1 cellular context compared by ENCODE assay signal in the genomic region with DNA sequence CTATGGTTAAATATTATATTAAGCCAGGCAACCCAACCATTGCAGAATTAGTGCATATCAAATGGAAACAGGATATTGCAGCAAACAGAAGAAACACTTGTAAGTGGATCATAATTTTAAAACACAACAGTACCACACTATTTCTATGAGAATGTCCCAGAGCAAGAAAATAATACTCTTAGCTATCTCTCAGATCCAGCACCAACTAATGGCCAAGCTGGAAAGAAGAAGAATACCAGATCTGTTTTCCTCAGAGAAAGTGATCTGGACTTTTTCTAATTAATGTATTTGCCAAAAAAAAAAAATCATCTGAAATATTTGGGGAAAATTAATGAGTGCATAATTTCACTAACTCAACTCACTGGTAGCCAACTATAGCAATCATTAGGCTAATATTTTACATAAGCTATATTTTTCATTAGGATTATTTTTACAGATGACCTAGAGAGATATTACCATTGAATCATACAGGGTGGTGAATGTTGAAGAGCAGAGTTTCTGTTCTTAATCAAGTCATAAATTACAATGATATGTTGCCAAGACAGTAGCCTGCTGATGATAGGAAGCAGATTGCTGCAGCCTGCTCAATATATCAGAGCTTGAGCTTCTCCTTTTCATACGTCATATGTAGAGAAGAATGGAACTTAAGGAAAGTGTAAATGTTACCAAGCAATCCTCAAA.
TF ChIP-seq lines count a peak whose summit lies in the region.

No MANE protein-coding gene starts in this region.

TF ChIP-seq in SK-N-SH, 30 proteins besides CTCF, POLR2A, EP300 and RAD21 (continued from another document):
- TF ChIP-seq, protein P1, sequence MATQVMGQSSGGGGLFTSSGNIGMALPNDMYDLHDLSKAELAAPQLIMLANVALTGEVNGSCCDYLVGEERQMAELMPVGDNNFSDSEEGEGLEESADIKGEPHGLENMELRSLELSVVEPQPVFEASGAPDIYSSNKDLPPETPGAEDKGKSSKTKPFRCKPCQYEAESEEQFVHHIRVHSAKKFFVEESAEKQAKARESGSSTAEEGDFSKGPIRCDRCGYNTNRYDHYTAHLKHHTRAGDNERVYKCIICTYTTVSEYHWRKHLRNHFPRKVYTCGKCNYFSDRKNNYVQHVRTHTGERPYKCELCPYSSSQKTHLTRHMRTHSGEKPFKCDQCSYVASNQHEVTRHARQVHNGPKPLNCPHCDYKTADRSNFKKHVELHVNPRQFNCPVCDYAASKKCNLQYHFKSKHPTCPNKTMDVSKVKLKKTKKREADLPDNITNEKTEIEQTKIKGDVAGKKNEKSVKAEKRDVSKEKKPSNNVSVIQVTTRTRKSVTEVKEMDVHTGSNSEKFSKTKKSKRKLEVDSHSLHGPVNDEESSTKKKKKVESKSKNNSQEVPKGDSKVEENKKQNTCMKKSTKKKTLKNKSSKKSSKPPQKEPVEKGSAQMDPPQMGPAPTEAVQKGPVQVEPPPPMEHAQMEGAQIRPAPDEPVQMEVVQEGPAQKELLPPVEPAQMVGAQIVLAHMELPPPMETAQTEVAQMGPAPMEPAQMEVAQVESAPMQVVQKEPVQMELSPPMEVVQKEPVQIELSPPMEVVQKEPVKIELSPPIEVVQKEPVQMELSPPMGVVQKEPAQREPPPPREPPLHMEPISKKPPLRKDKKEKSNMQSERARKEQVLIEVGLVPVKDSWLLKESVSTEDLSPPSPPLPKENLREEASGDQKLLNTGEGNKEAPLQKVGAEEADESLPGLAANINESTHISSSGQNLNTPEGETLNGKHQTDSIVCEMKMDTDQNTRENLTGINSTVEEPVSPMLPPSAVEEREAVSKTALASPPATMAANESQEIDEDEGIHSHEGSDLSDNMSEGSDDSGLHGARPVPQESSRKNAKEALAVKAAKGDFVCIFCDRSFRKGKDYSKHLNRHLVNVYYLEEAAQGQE (IDR thresholded peaks at IDR 0.05; ENCODE audit: low read depth, low read length): no peak
- TF ChIP-seq YY1 (IDR thresholded peaks at IDR 0.05; ENCODE audit: low read depth) (no peak), SMC3 (IDR thresholded peaks at IDR 0.05; ENCODE audit: low read depth, low read length) (peak; percentile 11; the same call in 1 of the 2 replicates), GATA2 (CRISPR knock-in tag; IDR thresholded peaks at IDR 0.05) (peak; percentile 89), JUND (IDR thresholded peaks at IDR 0.05) (no peak; the same call in 1 of the 2 replicates), FOSL2 (IDR thresholded peaks at IDR 0.05; ENCODE audit: borderline replicate concordance, low read depth) (no peak), NRF1 (IDR thresholded peaks at IDR 0.05; ENCODE audit: low read depth, low read length) (no peak), RCOR1 (IDR thresholded peaks at IDR 0.05; ENCODE audit: low read length) (peak; percentile 67), POLR2AphosphoS5 (IDR thresholded peaks at IDR 0.05; ENCODE audit: low read depth, low read length) (peak; percentile 47), FOXJ3 (CRISPR knock-in tag; IDR thresholded peaks at IDR 0.05) (no peak; the same call in none of the 2 replicates), RXRA (IDR thresholded peaks at IDR 0.05; ENCODE audit: borderline replicate concordance, low read depth) (no peak), RFX5 (IDR thresholded peaks at IDR 0.05; ENCODE audit: low read length) (no peak)
- TF ChIP-seq, protein P2, sequence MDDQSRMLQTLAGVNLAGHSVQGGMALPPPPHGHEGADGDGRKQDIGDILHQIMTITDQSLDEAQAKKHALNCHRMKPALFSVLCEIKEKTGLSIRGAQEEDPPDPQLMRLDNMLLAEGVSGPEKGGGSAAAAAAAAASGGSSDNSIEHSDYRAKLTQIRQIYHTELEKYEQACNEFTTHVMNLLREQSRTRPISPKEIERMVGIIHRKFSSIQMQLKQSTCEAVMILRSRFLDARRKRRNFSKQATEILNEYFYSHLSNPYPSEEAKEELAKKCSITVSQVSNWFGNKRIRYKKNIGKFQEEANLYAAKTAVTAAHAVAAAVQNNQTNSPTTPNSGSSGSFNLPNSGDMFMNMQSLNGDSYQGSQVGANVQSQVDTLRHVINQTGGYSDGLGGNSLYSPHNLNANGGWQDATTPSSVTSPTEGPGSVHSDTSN (IDR thresholded peaks at IDR 0.05): peak; percentile 29
- TF ChIP-seq, protein P3, sequence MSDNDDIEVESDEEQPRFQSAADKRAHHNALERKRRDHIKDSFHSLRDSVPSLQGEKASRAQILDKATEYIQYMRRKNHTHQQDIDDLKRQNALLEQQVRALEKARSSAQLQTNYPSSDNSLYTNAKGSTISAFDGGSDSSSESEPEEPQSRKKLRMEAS (IDR thresholded peaks at IDR 0.05; ENCODE audit: low read depth): no peak
